31 cellular contexts compared by ENCODE assay signal in the genomic region with DNA sequence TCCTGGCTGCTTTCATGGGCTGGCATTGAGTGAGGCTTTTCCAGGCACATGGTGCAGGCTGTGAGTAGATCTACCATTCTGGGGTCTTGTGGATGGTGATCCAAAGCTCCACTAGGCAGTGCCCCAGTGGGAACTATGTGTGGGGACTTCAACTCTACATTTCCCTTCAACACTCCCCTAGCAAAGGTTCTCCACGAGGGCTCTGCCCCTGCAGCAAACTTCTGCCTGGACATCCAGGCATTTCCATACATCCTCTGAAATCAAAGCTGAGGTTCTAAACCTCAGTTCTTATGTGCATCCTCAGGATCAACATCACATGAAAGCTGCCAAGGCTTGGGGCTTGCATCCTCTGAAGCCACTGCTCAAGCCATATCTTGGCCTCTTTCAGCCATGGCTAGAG.
DNase-seq lines count a peak whose midpoint lies in the region; ATAC-seq and TF ChIP-seq lines count a peak whose summit lies in the region.
"Had no signal": no experiment of that assay in that cellular context is flagged by ENCODE, and none has a peak within 500 bp of the region (broad histone marks: within the 10 kb centered on the region; RNA-seq: fewer than 3 reads in every experiment).

No MANE protein-coding gene starts in this region.

- H3K4me1 ChIP-seq in HEK293 (ENCODE audit: control insufficient read depth, insufficient read depth, low read length) (no peaks in the 10 kb centered on the region), spleen (no peaks in the 10 kb centered on the region)
- H3K4me1 ChIP-seq: BE2C, BLaER1, Caco-2 had no signal

- no peak for ATAC-seq in activated CD8-positive, alpha-beta T cell treated with anti-CD3 and anti-CD28 coated beads, Interleukin-2, amount 10 ng/mL, durations not matched to agents 7 days and 5 days
- ATAC-seq: A549; CD8-positive, alpha-beta T cell had no signal

- H3K27ac Mint-ChIP-seq in activated CD8-positive, alpha-beta T cell treated with anti-CD3 and anti-CD28 coated beads, Interleukin-2, amount 10 ng/mL, durations not matched to agents 7 days and 5 days: no peak overlapping the region
- H3K27ac Mint-ChIP-seq: B cell; CD4-positive, alpha-beta T cell; CD4-positive, CD25-positive, alpha-beta regulatory T cell; CD8-positive, alpha-beta memory T cell; CD8-positive, alpha-beta T cell had no signal

- no peak for TF ChIP-seq CTCF in HEK293 (tag by site-specific recombination; IDR thresholded peaks at IDR 0.05)
- no peak for TF ChIP-seq CTCF in spleen (IDR thresholded peaks at IDR 0.05 in 8 of 11, conservative IDR thresholded peaks at IDR 0.05 in 3 of 11)

- H3K4me3 ChIP-seq in HEK293 (ENCODE audit: low read depth, low read length) (no peak overlapping the region), spleen (no peak overlapping the region)
- H3K4me3 ChIP-seq: A549; BLaER1; BLaER1 treated with 17β-estradiol and CSF1 and Interleukin-3, amounts not matched to agents 10 nM and 100 nM had no signal

- intact Hi-C loops in spleen (cut with DNase I; ENCODE audit: low total_unique reads): no loop called here

- CTCF ChIA-PET in HEK293 (lab: Yijun Ruan, JAX): no interaction called here
- CTCF ChIA-PET in activated CD8-positive, alpha-beta T cell treated with anti-CD3 and anti-CD28 coated beads, Interleukin-2, amount 10 ng/mL, durations not matched to agents 7 days and 5 days (lab: Charles Lee): no interaction called here

- no peak for TF ChIP-seq POLR2A in spleen (IDR thresholded peaks at IDR 0.05)

- H3K9me3 ChIP-seq in HEK293 (ENCODE audit: control insufficient read depth, insufficient read depth, low read depth, low read length): no peaks in the 10 kb centered on the region
- H3K9me3 ChIP-seq in spleen: peaks cover 0 to 27% (median 21%) of the 10 kb centered on the region in 8 donors

- no peaks in the 10 kb centered on the region for H3K36me3 ChIP-seq in HEK293 (ENCODE audit: control insufficient read depth in 2 of 2, insufficient read depth in 1 of 2, low read length in 2 of 2)
- no peaks in the 10 kb centered on the region for H3K36me3 ChIP-seq in spleen
- H3K36me3 ChIP-seq: BE2C, BLaER1 had no signal

- no peaks in the 10 kb centered on the region for H3K27me3 ChIP-seq in spleen (replicated peaks in 1 of 7)
- H3K27me3 ChIP-seq: BE2C; BLaER1; BLaER1 treated with 17β-estradiol and CSF1 and Interleukin-3, amounts not matched to agents 10 nM and 100 nM had no signal

- no peaks in the 10 kb centered on the region for H3K27me3 Mint-ChIP-seq in activated CD8-positive, alpha-beta T cell treated with anti-CD3 and anti-CD28 coated beads, Interleukin-2, amount 10 ng/mL, durations not matched to agents 7 days and 5 days (ENCODE audit: low read depth)
- H3K27me3 Mint-ChIP-seq: B cell; CD4-positive, alpha-beta T cell had no signal

- peaks cover 10% of the 10 kb centered on the region for H3K36me3 Mint-ChIP-seq in activated CD8-positive, alpha-beta T cell treated with anti-CD3 and anti-CD28 coated beads, Interleukin-2, amount 10 ng/mL, durations not matched to agents 7 days and 5 days (ENCODE audit: low read depth)

- H3K27ac ChIP-seq in HEK293 (ENCODE audit: extremely low read depth, low read depth, low read length) (no peak overlapping the region), spleen (no peak overlapping the region)
- H3K27ac ChIP-seq: 22Rv1; A549; BLaER1; BLaER1 treated with 17β-estradiol and CSF1 and Interleukin-3, amounts not matched to agents 10 nM and 100 nM; C4-2B had no signal

- no peaks in the 10 kb centered on the region for H3K4me1 Mint-ChIP-seq in activated CD8-positive, alpha-beta T cell treated with anti-CD3 and anti-CD28 coated beads, Interleukin-2, amount 10 ng/mL, durations not matched to agents 7 days and 5 days (ENCODE audit: low read depth)
- H3K4me1 Mint-ChIP-seq: B cell; CD14-positive monocyte; CD4-positive, alpha-beta memory T cell; CD8-positive, alpha-beta memory T cell had no signal

- DNase-seq in spleen (peak; percentile 41), HuH-7.5 (ENCODE audit: low spot score) (no peak)
- DNase-seq in activated CD8-positive, alpha-beta T cell treated with anti-CD3 and anti-CD28 coated beads, Interleukin-2, amount 10 ng/mL, durations not matched to agents 7 days and 5 days: no peak
- DNase-seq: 8988T; ACHN; AML-193; BE2C; C1 segment of cervical spinal cord; Caco-2; Calu3; CD4-positive, alpha-beta memory T cell; CD4-positive, alpha-beta T cell; CD4-positive, CD25-positive, alpha-beta regulatory T cell; CD8-positive, alpha-beta memory T cell; CD8-positive, alpha-beta T cell; COR-L47; DMS 273 treated with DMSO at 0.1 percent for 48 hours; DMS153; DMS53; DMS79; DMS79 treated with DMSO at 0.1 percent for 48 hours; DND-41; EL had no signal

- H3K4me3 Mint-ChIP-seq in activated CD8-positive, alpha-beta T cell treated with anti-CD3 and anti-CD28 coated beads, Interleukin-2, amount 10 ng/mL, durations not matched to agents 7 days and 5 days: no peak overlapping the region
- H3K4me3 Mint-ChIP-seq: B cell; CD14-positive monocyte; CD4-positive, alpha-beta memory T cell; CD4-positive, alpha-beta T cell; CD4-positive, CD25-positive, alpha-beta regulatory T cell; CD8-positive, alpha-beta memory T cell; CD8-positive, alpha-beta T cell had no signal

- WGBS in spleen, 5 donors: 67 to 100% (median 77%) methylated on average over 1 of the region's 1 CpG

- peaks cover 14% of the 10 kb centered on the region for H3K9me3 Mint-ChIP-seq in activated CD8-positive, alpha-beta T cell treated with anti-CD3 and anti-CD28 coated beads, Interleukin-2, amount 10 ng/mL, durations not matched to agents 7 days and 5 days (ENCODE audit: insufficient read depth)

- POLR2A ChIA-PET in HEK293 (lab: Yijun Ruan, JAX): no interaction called here
- POLR2A ChIA-PET in activated CD8-positive, alpha-beta T cell treated with anti-CD3 and anti-CD28 coated beads, Interleukin-2, amount 10 ng/mL, durations not matched to agents 7 days and 5 days (lab: Charles Lee): no interaction called here

TF ChIP-seq in HEK293, 187 proteins besides CTCF, POLR2A, EP300 and RAD21:
- TF ChIP-seq ZNF19 (tag by site-specific recombination; IDR thresholded peaks at IDR 0.05; ENCODE audit: low read depth): no peak
- peak; percentile 83 for TF ChIP-seq SETDB1 (IDR thresholded peaks at IDR 0.05; ENCODE audit: insufficient read length, low read length)
- TF ChIP-seq TRIM28 (IDR thresholded peaks at IDR 0.05; ENCODE audit: borderline replicate concordance, low read length): peak; percentile 63; the same call in 1 of the 2 replicates
TF ChIP-seq in HEK293: peak in this region for 2.
